1 cellular context compared by ENCODE assay signal in genomic region chr16:12315330-12316138, GRCh38.
TF ChIP-seq lines count a peak whose summit lies in the region.

No MANE protein-coding gene starts in this region.

TF ChIP-seq in HepG2, 621 proteins besides CTCF, POLR2A, EP300 and RAD21 (continued from another document and continues in another):
- TF ChIP-seq ZNF280D (CRISPR knock-in tag; IDR thresholded peaks at IDR 0.05) (peak; percentile 52; the same call in 1 of the 2 replicates), SP5 (CRISPR knock-in tag; IDR thresholded peaks at IDR 0.05; ENCODE audit: borderline replicate concordance, low read depth) (no peak), ZNF276 (CRISPR knock-in tag; IDR thresholded peaks at IDR 0.05; ENCODE audit: low read depth) (no peak), MTF1 (CRISPR knock-in tag; IDR thresholded peaks at IDR 0.05) (no peak), KAT8 (CRISPR knock-in tag; IDR thresholded peaks at IDR 0.05) (no peak), GATAD2A (CRISPR knock-in tag; IDR thresholded peaks at IDR 0.05) (peak; percentile 89), SCMH1 (CRISPR knock-in tag; IDR thresholded peaks at IDR 0.05; ENCODE audit: borderline replicate concordance) (no peak), CHD4 (IDR thresholded peaks at IDR 0.05; ENCODE audit: borderline replicate concordance, low read length) (peak; percentile 64; the same call in 1 of the 2 replicates), SKI (IDR thresholded peaks at IDR 0.05; ENCODE audit: partially characterized antibody) (peak; percentile 98), ARID5B (CRISPR knock-in tag; IDR thresholded peaks at IDR 0.05) (peak; percentile 86), YEATS2 (CRISPR knock-in tag; IDR thresholded peaks at IDR 0.05; ENCODE audit: borderline replicate concordance) (peak; percentile 29; the same call in 1 of the 2 replicates), BCL6 (CRISPR knock-in tag; IDR thresholded peaks at IDR 0.05) (peak; percentile 86), SRSF1 (optimal IDR thresholded peaks at IDR 0.05; ENCODE audit: low read depth, low read length) (no peak), SAP130 (CRISPR knock-in tag; IDR thresholded peaks at IDR 0.05; ENCODE audit: low read depth) (peak; percentile 41), FOSL2 (CRISPR knock-in tag; IDR thresholded peaks at IDR 0.05) (peak; percentile 60; the same call in 1 of the 2 replicates), PLSCR1 (CRISPR knock-in tag; IDR thresholded peaks at IDR 0.05; ENCODE audit: borderline replicate concordance) (no peak), NR2F2 (IDR thresholded peaks at IDR 0.05; ENCODE audit: borderline replicate concordance, low read depth) (0 out of 2 replicates have a peak, but pooled peaks have one; percentile 32), PHF21A (CRISPR knock-in tag; IDR thresholded peaks at IDR 0.05) (0 out of 2 replicates have a peak, but pooled peaks have one; percentile 24), YEATS4 (CRISPR knock-in tag; IDR thresholded peaks at IDR 0.05; ENCODE audit: borderline replicate concordance) (no peak), TBX3 (IDR thresholded peaks at IDR 0.05; ENCODE audit: borderline replicate concordance) (peak; percentile 82; the same call in 1 of the 2 replicates), MIER3 (CRISPR knock-in tag; IDR thresholded peaks at IDR 0.05; ENCODE audit: borderline replicate concordance) (no peak; the same call in 1 of the 2 replicates), PAXIP1 (CRISPR knock-in tag; conservative IDR thresholded peaks at IDR 0.05) (peak; percentile 67), DZIP1 (CRISPR knock-in tag; IDR thresholded peaks at IDR 0.05) (no peak), FOXA1 (IDR thresholded peaks at IDR 0.05) (no peak), FOXA1 (CRISPR knock-in tag; IDR thresholded peaks at IDR 0.05) (peak; percentile 59), HNF1B (CRISPR knock-in tag; IDR thresholded peaks at IDR 0.05) (peak; percentile 61), HNF1A (IDR thresholded peaks at IDR 0.05; ENCODE audit: low read depth) (peak; percentile 14; the same call in 1 of the 2 replicates), HNF1A (CRISPR knock-in tag; IDR thresholded peaks at IDR 0.05; ENCODE audit: borderline replicate concordance) (no peak), KLF16 (CRISPR knock-in tag; IDR thresholded peaks at IDR 0.05) (peak in 1 of 2 experiments; percentile 20; a peak in 1 of 4 replicates), NFIC (IDR thresholded peaks at IDR 0.05; ENCODE audit: low read length) (no peak), ZNF607 (CRISPR knock-in tag; IDR thresholded peaks at IDR 0.05; ENCODE audit: borderline replicate concordance) (0 out of 2 replicates have a peak, but pooled peaks have one; percentile 47), SRSF4 (IDR thresholded peaks at IDR 0.05; ENCODE audit: low read depth, low read length, poor library complexity, severe bottlenecking) (no peak), ATM (IDR thresholded peaks at IDR 0.05; ENCODE audit: borderline replicate concordance) (no peak), SATB2 (CRISPR knock-in tag; IDR thresholded peaks at IDR 0.05) (no peak), ATAD3A (CRISPR knock-in tag; IDR thresholded peaks at IDR 0.05) (no peak)
